In genomic region chr13:24624363-24624762, GRCh38 we compare ENCODE assay signal across 19 cellular contexts. TPM values are rescaled to one million over a fixed set of nuclear protein-coding genes. Genes with fewer than 3 reads are reported as not detected.
DNase-seq lines count a peak whose midpoint lies in the region; ATAC-seq and TF ChIP-seq lines count a peak whose summit lies in the region.
"Had no signal": no experiment of that assay in that cellular context is flagged by ENCODE, and none has a peak within 500 bp of the region (broad histone marks: within the 10 kb centered on the region; RNA-seq: fewer than 3 reads in every experiment).

No MANE protein-coding gene starts in this region.

- peak overlapping the region; percentile 81 for H3K27ac Mint-ChIP-seq in stimulated activated naive CD8-positive, alpha-beta T cell treated with anti-CD3 and anti-CD28 coated beads, Interleukin-15, Interleukin-2, amounts not matched to agents 100 ng/mL and 50 ng/mL, for 24 hours
- peak overlapping the region; percentile 58 for H3K27ac Mint-ChIP-seq in activated naive CD8-positive, alpha-beta T cell
- peak overlapping the region; percentile 85 to 87 for H3K27ac Mint-ChIP-seq in natural killer cell

- no peak overlapping the region for H3K27ac ChIP-seq in foreskin keratinocyte
- H3K27ac ChIP-seq in effector memory CD4-positive, alpha-beta T cell (ENCODE audit: insufficient read depth, low read length, poor library complexity, severe bottlenecking), result no peak overlapping the region
- H3K27ac ChIP-seq: HL-60, testis had no signal

- no peaks in the 10 kb centered on the region for H3K9me3 Mint-ChIP-seq in stimulated activated naive CD8-positive, alpha-beta T cell treated with anti-CD3 and anti-CD28 coated beads, Interleukin-15, Interleukin-2, amounts not matched to agents 100 ng/mL and 50 ng/mL, for 24 hours
- no peaks in the 10 kb centered on the region for H3K9me3 Mint-ChIP-seq in activated naive CD8-positive, alpha-beta T cell (ENCODE audit: low read depth)
- H3K9me3 Mint-ChIP-seq in natural killer cell, result no peaks in the 10 kb centered on the region
- H3K9me3 Mint-ChIP-seq: IgD-negative memory B cell had no signal

- ATAC-seq in stimulated activated naive CD8-positive, alpha-beta T cell treated with anti-CD3 and anti-CD28 coated beads, Interleukin-15, Interleukin-2, amounts not matched to agents 100 U/mL and 50 U/mL, for 24 hours, result no peak
- ATAC-seq in natural killer cell (no peak), foreskin keratinocyte (no peak), HG03439 (IDR thresholded peaks at IDR 0.05; ENCODE audit: unreplicated experiment) (no peak)
- ATAC-seq: esophagus mucosa, HCT116 had no signal

- H3K4me1 Mint-ChIP-seq in stimulated activated naive CD8-positive, alpha-beta T cell treated with anti-CD3 and anti-CD28 coated beads, Interleukin-15, Interleukin-2, amounts not matched to agents 100 ng/mL and 50 ng/mL, for 24 hours (ENCODE audit: low read depth), result peaks cover 44% of the 10 kb centered on the region
- peaks cover 35% of the 10 kb centered on the region for H3K4me1 Mint-ChIP-seq in activated naive CD8-positive, alpha-beta T cell (ENCODE audit: low read depth)
- peaks cover 52 to 53% of the 10 kb centered on the region in 2 donors for H3K4me1 Mint-ChIP-seq in natural killer cell

- no peak overlapping the region for H3K4me3 ChIP-seq in effector memory CD4-positive, alpha-beta T cell (ENCODE audit: insufficient read depth, low read depth, low read length, poor library complexity, severe bottlenecking)
- H3K4me3 ChIP-seq: testis had no signal

- no peaks in the 10 kb centered on the region for H3K27me3 Mint-ChIP-seq in stimulated activated naive CD8-positive, alpha-beta T cell treated with anti-CD3 and anti-CD28 coated beads, Interleukin-15, Interleukin-2, amounts not matched to agents 100 ng/mL and 50 ng/mL, for 24 hours
- H3K27me3 Mint-ChIP-seq in activated naive CD8-positive, alpha-beta T cell, result no peaks in the 10 kb centered on the region
- no peaks in the 10 kb centered on the region for H3K27me3 Mint-ChIP-seq in natural killer cell (ENCODE audit: low read depth in 2 of 2)

- no peak overlapping the region for H3K4me3 Mint-ChIP-seq in stimulated activated naive CD8-positive, alpha-beta T cell treated with anti-CD3 and anti-CD28 coated beads, Interleukin-15, Interleukin-2, amounts not matched to agents 100 ng/mL and 50 ng/mL, for 24 hours
- no peak overlapping the region for H3K4me3 Mint-ChIP-seq in activated naive CD8-positive, alpha-beta T cell
- peak overlapping the region; percentile 31 for H3K4me3 Mint-ChIP-seq in natural killer cell

- no peaks in the 10 kb centered on the region for H3K36me3 ChIP-seq in effector memory CD4-positive, alpha-beta T cell (ENCODE audit: control insufficient read depth, insufficient read depth, low read length)

- H3K4me1 ChIP-seq in foreskin keratinocyte, result no peaks in the 10 kb centered on the region
- H3K4me1 ChIP-seq in effector memory CD4-positive, alpha-beta T cell (ENCODE audit: control insufficient read depth, insufficient read depth, low read length, poor library complexity, severe bottlenecking), result peaks cover 18% of the 10 kb centered on the region
- H3K4me1 ChIP-seq: testis had no signal

- intact Hi-C loops in natural killer cell (cut with micrococcal nuclease), result no loop called here

- H3K9me3 ChIP-seq in effector memory CD4-positive, alpha-beta T cell (ENCODE audit: control insufficient read depth, low read length), result no peaks in the 10 kb centered on the region
- H3K9me3 ChIP-seq: SK-N-SH, testis had no signal

- no peaks in the 10 kb centered on the region for H3K27me3 ChIP-seq in foreskin keratinocyte
- no peaks in the 10 kb centered on the region for H3K27me3 ChIP-seq in effector memory CD4-positive, alpha-beta T cell (replicated peaks; ENCODE audit: control insufficient read depth, insufficient read depth, low read length, poor library complexity, severe bottlenecking)
- H3K27me3 ChIP-seq: testis had no signal

- no peaks in the 10 kb centered on the region for H3K36me3 Mint-ChIP-seq in stimulated activated naive CD8-positive, alpha-beta T cell treated with anti-CD3 and anti-CD28 coated beads, Interleukin-15, Interleukin-2, amounts not matched to agents 100 ng/mL and 50 ng/mL, for 24 hours (ENCODE audit: low read depth)
- no peaks in the 10 kb centered on the region for H3K36me3 Mint-ChIP-seq in activated naive CD8-positive, alpha-beta T cell
- no peaks in the 10 kb centered on the region for H3K36me3 Mint-ChIP-seq in natural killer cell
- H3K36me3 Mint-ChIP-seq: IgD-negative memory B cell had no signal

- TF ChIP-seq CTCF in natural killer cell (IDR thresholded peaks at IDR 0.05) (no peak), foreskin keratinocyte (conservative IDR thresholded peaks at IDR 0.05) (no peak)

- no peak for DNase-seq in stimulated activated naive CD8-positive, alpha-beta T cell treated with anti-CD3 and anti-CD28 coated beads, Interleukin-15, Interleukin-2, amounts not matched to agents 100 U/mL and 50 U/mL, for 24 hours
- DNase-seq in natural killer cell, result no peak
- no peak for DNase-seq in foreskin keratinocyte
- DNase-seq in effector memory CD4-positive, alpha-beta T cell, result no peak
- DNase-seq: activated CD4-positive, alpha-beta T cell treated with anti-CD3 and anti-CD28 coated beads for 1 hour; caudate nucleus; midbrain; MM.1S; NCI-H187; SK-N-SH; testis had no signal

RNA-seq across cellular contexts. Expression of gene ATP12A, which starts 55.8 kb away (rescaled TPM):
- total RNA-seq in natural killer cell, result not detected
- 1.2 and 4.2 TPM in 2 replicates for total RNA-seq in foreskin keratinocyte
- 0.68 and 1.9 TPM in 2 replicates for polyA plus RNA-seq in foreskin keratinocyte
- total RNA-seq: RPMI7951 had no signal
- polyA plus RNA-seq: IgD-negative memory B cell, SK-N-SH had no signal
